In the genomic region with DNA sequence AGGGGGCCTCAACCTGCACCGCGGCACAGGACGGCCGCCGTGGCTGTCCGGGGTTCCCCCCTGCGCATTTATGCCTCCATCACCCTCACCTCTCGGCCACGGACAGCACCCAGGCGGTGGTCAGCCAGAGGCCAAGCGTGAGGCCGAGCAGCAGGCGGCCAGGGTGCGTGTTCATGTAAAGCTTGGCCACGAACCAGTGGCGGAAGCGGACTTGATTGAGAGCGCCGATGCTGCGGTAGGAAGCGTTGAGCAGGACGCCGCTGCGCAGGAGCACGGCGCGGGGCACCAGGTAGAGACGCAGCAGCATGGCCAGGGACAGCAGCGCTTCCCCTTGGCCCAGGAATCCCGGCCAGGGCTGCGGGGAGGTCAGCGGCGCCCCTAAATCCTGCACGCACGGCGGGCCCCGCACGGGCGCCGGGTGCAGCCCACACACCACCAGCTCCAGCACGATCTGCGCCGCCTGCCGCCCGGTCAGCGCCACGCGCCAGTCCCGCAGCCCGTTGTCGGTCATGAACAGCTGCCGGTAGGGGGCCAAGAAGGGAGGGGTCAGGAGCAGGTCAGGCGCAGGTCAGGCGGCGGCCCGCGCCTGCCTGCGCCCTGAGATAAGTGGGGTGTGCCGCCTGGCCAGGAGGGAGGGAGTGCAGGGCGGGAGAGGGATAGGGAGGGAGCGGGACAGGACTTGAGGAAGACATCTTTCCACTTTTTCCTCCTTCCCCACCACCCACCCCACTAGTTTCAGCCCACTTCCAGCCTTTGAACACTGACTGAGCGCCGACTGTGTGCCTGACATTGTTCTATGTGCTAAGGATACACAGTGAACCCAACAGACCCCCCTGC, we compare ENCODE assay signal across 9 cellular contexts. TPM values are rescaled to one million over a fixed set of nuclear protein-coding genes. Genes with fewer than 3 reads are reported as not detected.
A peak's percentile ranks its signal among the peaks of the same experiment; 100 is the strongest.
DNase-seq lines count a peak whose midpoint lies in the region; ATAC-seq and TF ChIP-seq lines count a peak whose summit lies in the region.
"Had no signal": no experiment of that assay in that cellular context is flagged by ENCODE, and none has a peak within 500 bp of the region (broad histone marks: within the 10 kb centered on the region; RNA-seq: fewer than 3 reads in every experiment).

No MANE protein-coding gene starts in this region.

- H3K27me3 Mint-ChIP-seq in stimulated activated naive B cell treated with anti-CD40 and anti-IgM and Interleukin-4, amounts not matched to agents 10 μg/mL and 1 μg/mL and 100 μg/mL, for 72 hours, result peaks cover 0 to 2% of the 10 kb centered on the region in 2 donors

- no peak overlapping the region for H3K9ac ChIP-seq in iPS-18a (ENCODE audit: low read length)

- no peak overlapping the region for H3K27ac Mint-ChIP-seq in stimulated activated naive B cell treated with anti-CD40 and anti-IgM and Interleukin-4, amounts not matched to agents 10 μg/mL and 1 μg/mL and 100 μg/mL, for 72 hours

- ATAC-seq in sciatic nerve (peak; percentile 79), HG03139 (IDR thresholded peaks at IDR 0.05; ENCODE audit: unreplicated experiment) (no peak)
- no peak for ATAC-seq in stimulated activated naive B cell treated with anti-CD40 and anti-IgM and Interleukin-4, amounts not matched to agents 10 μg/mL and 1 μg/mL and 100 μg/mL, for 72 hours (replicated peaks)

- in situ Hi-C loops in brain microvascular endothelial cell (cut with HindIII; ENCODE audit: low pct_ligation_motif_present, low sequenced_read_pairs), result no loop called here

- H3K9me3 ChIP-seq in iPS-18a (ENCODE audit: control insufficient read depth, low read depth, low read length), result no peaks in the 10 kb centered on the region

- H3K4me1 Mint-ChIP-seq in stimulated activated naive B cell treated with anti-CD40 and anti-IgM and Interleukin-4, amounts not matched to agents 10 μg/mL and 1 μg/mL and 100 μg/mL, for 72 hours, result peaks cover 44 to 50% of the 10 kb centered on the region in 2 donors

- H3K27ac ChIP-seq in brain microvascular endothelial cell (no peak overlapping the region), iPS-18a (ENCODE audit: low read length) (no peak overlapping the region)

- intact Hi-C loops in sciatic nerve (cut with DNase I), result no loop called here

- H3K4me3 ChIP-seq in brain microvascular endothelial cell (ENCODE audit: low read depth, low read length), result peak overlapping the region; percentile 41
- H3K4me3 ChIP-seq in iPS-18a (ENCODE audit: low read length), result peak overlapping the region; percentile 52

- H3K27me3 ChIP-seq in brain microvascular endothelial cell (replicated peaks) (no peaks in the 10 kb centered on the region), iPS-18a (ENCODE audit: control insufficient read depth, insufficient read depth, low read length) (peaks cover 39% of the 10 kb centered on the region)

- peaks cover 11% of the 10 kb centered on the region for H3K4me1 ChIP-seq in iPS-18a (ENCODE audit: control insufficient read depth, low read depth, low read length)

- H3K36me3 Mint-ChIP-seq in stimulated activated naive B cell treated with anti-CD40 and anti-IgM and Interleukin-4, amounts not matched to agents 10 μg/mL and 1 μg/mL and 100 μg/mL, for 72 hours, result peaks cover 45 to 87% of the 10 kb centered on the region in 2 donors

- TF ChIP-seq CTCF in brain microvascular endothelial cell (IDR thresholded peaks at IDR 0.05; ENCODE audit: low read depth, low read length, missing control alignments), result peak; percentile 74

- no peak overlapping the region for H3K4me3 Mint-ChIP-seq in stimulated activated naive B cell treated with anti-CD40 and anti-IgM and Interleukin-4, amounts not matched to agents 10 μg/mL and 1 μg/mL and 100 μg/mL, for 72 hours

- no peaks in the 10 kb centered on the region for H3K36me3 ChIP-seq in brain microvascular endothelial cell (replicated peaks)
- no peaks in the 10 kb centered on the region for H3K36me3 ChIP-seq in iPS-18a (ENCODE audit: control insufficient read depth, low read depth, low read length)

- DNase-seq in GM03348 (ENCODE audit: low spot score), result peak; percentile 74
- peak; percentile 61 for DNase-seq in brain microvascular endothelial cell
- DNase-seq in sciatic nerve (ENCODE audit: low spot score), result no peak
- DNase-seq in activated CD4-positive, alpha-beta T cell treated with anti-CD3 and anti-CD28 coated beads for 48 hours, result no peak
- DNase-seq in stimulated activated naive B cell treated with anti-CD40 and anti-IgM and Interleukin-4, amounts not matched to agents 10 μg/mL and 1 μg/mL and 100 μg/mL, for 72 hours, result no peak
- no peak for DNase-seq in NCI-H69 (lab: John Stamatoyannopoulos, UW)
- DNase-seq: NCI-H1436 had no signal

- no peaks in the 10 kb centered on the region for H3K9me3 Mint-ChIP-seq in stimulated activated naive B cell treated with anti-CD40 and anti-IgM and Interleukin-4, amounts not matched to agents 10 μg/mL and 1 μg/mL and 100 μg/mL, for 72 hours

RNA-seq across cellular contexts. Expression of a gene that starts 6.5 kb away (rescaled TPM):
- total RNA-seq in sciatic nerve, result 3.0 TPM

RNA-seq across cellular contexts. Expression of a gene that starts 19.6 kb away (rescaled TPM):
- total RNA-seq in sciatic nerve, result 41.1 TPM

RNA-seq across cellular contexts. Expression of a gene that starts 27.9 kb away (rescaled TPM):
- total RNA-seq in sciatic nerve, result 1.4 TPM

RNA-seq across cellular contexts. Expression of a gene that starts 52.8 kb away (rescaled TPM):
- 17.4 TPM for total RNA-seq in sciatic nerve

RNA-seq across cellular contexts. Expression of a gene that starts 58.4 kb away (rescaled TPM):
- total RNA-seq in sciatic nerve, result not detected

Comparison
In these comparisons a context has a peak if more than half of its experiments do, and no peak if none do; other contexts are left out.
1. DNase-seq: peak in GM03348 (single experiment) and brain microvascular endothelial cell (single experiment); none in sciatic nerve (single experiment), activated CD4-positive, alpha-beta T cell treated with anti-CD3 and anti-CD28 coated beads for 48 hours (single experiment), stimulated activated naive B cell treated with anti-CD40 and anti-IgM and Interleukin-4, amounts not matched to agents 10 μg/mL and 1 μg/mL and 100 μg/mL, for 72 hours (single experiment) and NCI-H69 (single experiment).